Comparison of ENCODE assay signal across 18 cellular contexts in the genomic region with DNA sequence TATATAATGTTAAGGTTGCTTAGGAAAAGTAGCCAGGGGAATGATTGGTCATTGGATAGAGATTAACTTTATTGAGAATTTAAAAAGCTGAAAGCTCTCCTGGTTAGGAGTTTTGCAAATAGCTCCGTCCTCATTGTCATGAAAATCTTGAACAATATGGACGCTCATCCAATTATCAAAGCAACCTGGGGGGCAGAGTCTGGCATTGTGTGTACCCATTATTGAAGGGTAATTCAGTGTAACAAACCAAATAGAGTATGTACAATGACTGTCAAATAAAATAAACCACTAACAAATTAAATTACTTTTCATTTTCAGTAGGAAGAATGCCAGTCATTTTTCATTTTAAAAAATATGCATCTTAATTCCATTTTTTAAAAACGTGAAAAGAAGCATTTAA.
DNase-seq lines count a peak whose midpoint lies in the region; TF ChIP-seq lines count a peak whose summit lies in the region.
"Had no signal": no experiment of that assay in that cellular context is flagged by ENCODE, and none has a peak within 500 bp of the region (broad histone marks: within the 10 kb centered on the region; RNA-seq: fewer than 3 reads in every experiment).

No MANE protein-coding gene starts in this region.

- H3K36me3 Mint-ChIP-seq in neural progenitor cell, result no peaks in the 10 kb centered on the region
- H3K36me3 Mint-ChIP-seq: CD8-positive, alpha-beta T cell had no signal

- no peaks in the 10 kb centered on the region for H3K79me2 ChIP-seq in neural progenitor cell (ENCODE audit: low read depth)

- DNase-seq in NCI-H146 (lab: John Stamatoyannopoulos, UW), result peak; percentile 22
- no peak for DNase-seq in NCI-H146 treated with DMSO at 0.1 percent for 48 hours (lab: John Stamatoyannopoulos, UW; ENCODE audit: unreplicated experiment)
- DNase-seq in NCI-H69 (lab: John Stamatoyannopoulos, UW), result peak; percentile 43
- no peak for DNase-seq in neural progenitor cell (ENCODE audit: low spot score)
- no peak for DNase-seq in glomerular visceral epithelial cell (ENCODE audit: extremely low spot score)
- DNase-seq in HUDEP-2 (lab: John Stamatoyannopoulos, UW; ENCODE audit: unreplicated experiment in 76 of 76), result no peak
- DNase-seq: AML-193; Caco-2; Calu3; CD4-positive, alpha-beta T cell; CD8-positive, alpha-beta T cell; DMS79 treated with DMSO at 0.1 percent for 48 hours; GF-D8 had no signal

- H3K9me3 Mint-ChIP-seq in neural progenitor cell, result peaks cover 4% of the 10 kb centered on the region
- H3K9me3 Mint-ChIP-seq: CD4-positive, alpha-beta T cell; CD8-positive, alpha-beta T cell had no signal

- peak overlapping the region; percentile 54 for H3K4me2 ChIP-seq in neural progenitor cell
- H3K4me2 ChIP-seq: A549; BLaER1 treated with 17β-estradiol and CSF1 and Interleukin-3, amounts not matched to agents 10 nM and 100 nM had no signal

- H3K4me1 ChIP-seq in neural progenitor cell, result peaks cover 24% of the 10 kb centered on the region
- H3K4me1 ChIP-seq: A549; BLaER1 treated with 17β-estradiol and CSF1 and Interleukin-3, amounts not matched to agents 10 nM and 100 nM; Caco-2 had no signal

- no peaks in the 10 kb centered on the region for H3K36me3 ChIP-seq in neural progenitor cell
- H3K36me3 ChIP-seq: BLaER1 treated with 17β-estradiol and CSF1 and Interleukin-3, amounts not matched to agents 10 nM and 100 nM had no signal

- no peak overlapping the region for H3K4me3 Mint-ChIP-seq in neural progenitor cell
- H3K4me3 Mint-ChIP-seq: B cell; CD4-positive, alpha-beta T cell; CD8-positive, alpha-beta T cell had no signal

- TF ChIP-seq CTCF in neural progenitor cell (IDR thresholded peaks at IDR 0.05), result no peak

- H3K9me3 ChIP-seq in neural progenitor cell (ENCODE audit: low read depth), result no peaks in the 10 kb centered on the region
- H3K9me3 ChIP-seq: A549, Caco-2 had no signal

- no peaks in the 10 kb centered on the region for H4K20me1 ChIP-seq in neural progenitor cell (ENCODE audit: low read depth)
- H4K20me1 ChIP-seq: BLaER1 treated with 17β-estradiol and CSF1 and Interleukin-3, amounts not matched to agents 10 nM and 100 nM had no signal

- H3K27me3 ChIP-seq in neural progenitor cell, result no peaks in the 10 kb centered on the region
- H3K27me3 ChIP-seq: BLaER1 treated with 17β-estradiol and CSF1 and Interleukin-3, amounts not matched to agents 10 nM and 100 nM had no signal

- H3K4me1 Mint-ChIP-seq in neural progenitor cell, result peaks cover 24% of the 10 kb centered on the region
- H3K4me1 Mint-ChIP-seq: B cell had no signal

- H3K27me3 Mint-ChIP-seq in neural progenitor cell (ENCODE audit: insufficient read depth, low read depth), result no peaks in the 10 kb centered on the region
- H3K27me3 Mint-ChIP-seq: CD4-positive, alpha-beta T cell had no signal

- no peak overlapping the region for H3K4me3 ChIP-seq in neural progenitor cell
- H3K4me3 ChIP-seq: A549; BLaER1 treated with 17β-estradiol and CSF1 and Interleukin-3, amounts not matched to agents 10 nM and 100 nM had no signal

- H2AFZ ChIP-seq in neural progenitor cell (replicated peaks), result no peak overlapping the region

- no peak overlapping the region for H3K9ac ChIP-seq in neural progenitor cell
- H3K9ac ChIP-seq: BLaER1 treated with 17β-estradiol and CSF1 and Interleukin-3, amounts not matched to agents 10 nM and 100 nM had no signal

- no peak overlapping the region for H3K27ac Mint-ChIP-seq in neural progenitor cell
- H3K27ac Mint-ChIP-seq: B cell; CD4-positive, alpha-beta T cell; CD8-positive, alpha-beta T cell had no signal

- no peak overlapping the region for H3K27ac ChIP-seq in neural progenitor cell
- H3K27ac ChIP-seq: 22Rv1; A549; BLaER1 treated with 17β-estradiol and CSF1 and Interleukin-3, amounts not matched to agents 10 nM and 100 nM; C4-2B had no signal

- no peaks in the 10 kb centered on the region for H3F3A ChIP-seq in neural progenitor cell (ENCODE audit: low read depth)

Comparison
In these comparisons a context has a peak if more than half of its experiments do, and no peak if none do; other contexts are left out.
1. DNase-seq: peak in NCI-H146 (single experiment) and NCI-H69 (single experiment); none in NCI-H146 treated with DMSO at 0.1 percent for 48 hours (single experiment), neural progenitor cell (single experiment), glomerular visceral epithelial cell (single experiment) and HUDEP-2 (0 of 76).